1 cellular context compared by ENCODE assay signal in the genomic region with DNA sequence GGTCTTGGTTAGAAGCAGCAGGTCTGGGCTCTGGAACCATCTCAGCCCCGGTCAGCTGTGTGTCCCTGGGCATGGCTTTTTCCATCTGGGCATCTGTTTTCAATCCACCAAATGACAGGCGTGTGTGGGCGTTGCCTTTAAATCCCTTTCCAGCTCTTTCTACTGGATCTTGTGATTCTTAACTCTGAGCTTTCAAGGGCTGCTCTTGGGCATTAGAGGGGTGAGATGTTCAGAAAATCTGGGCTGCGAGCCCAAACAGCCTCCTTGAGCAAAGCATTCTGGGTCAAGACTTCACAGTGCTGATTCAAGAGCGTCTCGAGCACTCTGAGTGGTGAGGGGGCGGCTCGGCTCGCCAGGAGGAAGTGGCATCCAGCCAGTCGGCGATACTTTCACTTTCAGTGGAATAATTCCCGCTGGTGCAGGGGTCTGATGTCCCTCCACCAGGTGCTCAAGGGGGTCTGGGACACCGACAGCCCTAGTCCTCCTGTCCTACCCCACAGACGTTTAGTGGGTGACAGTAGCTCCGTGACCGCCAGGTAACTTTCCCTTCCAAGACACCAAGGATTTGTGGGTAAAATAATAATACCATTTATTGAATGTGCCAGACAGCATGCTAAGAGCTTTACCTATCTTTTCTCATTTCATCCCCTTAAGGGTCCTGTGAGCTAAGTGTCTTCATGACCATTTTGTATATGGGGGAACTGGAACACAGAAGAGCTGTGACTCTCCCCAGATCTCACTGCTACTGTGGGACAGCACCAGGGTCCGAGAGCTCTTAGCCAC.
TF ChIP-seq lines count a peak whose summit lies in the region.

No MANE protein-coding gene starts in this region.

TF ChIP-seq in K562, 482 proteins besides CTCF, POLR2A, EP300 and RAD21 (continued from another document and continues in another):
- no peak for TF ChIP-seq SMARCC2 (IDR thresholded peaks at IDR 0.05; ENCODE audit: low read depth)
- TF ChIP-seq, protein P1, sequence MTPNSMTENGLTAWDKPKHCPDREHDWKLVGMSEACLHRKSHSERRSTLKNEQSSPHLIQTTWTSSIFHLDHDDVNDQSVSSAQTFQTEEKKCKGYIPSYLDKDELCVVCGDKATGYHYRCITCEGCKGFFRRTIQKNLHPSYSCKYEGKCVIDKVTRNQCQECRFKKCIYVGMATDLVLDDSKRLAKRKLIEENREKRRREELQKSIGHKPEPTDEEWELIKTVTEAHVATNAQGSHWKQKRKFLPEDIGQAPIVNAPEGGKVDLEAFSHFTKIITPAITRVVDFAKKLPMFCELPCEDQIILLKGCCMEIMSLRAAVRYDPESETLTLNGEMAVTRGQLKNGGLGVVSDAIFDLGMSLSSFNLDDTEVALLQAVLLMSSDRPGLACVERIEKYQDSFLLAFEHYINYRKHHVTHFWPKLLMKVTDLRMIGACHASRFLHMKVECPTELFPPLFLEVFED (CRISPR knock-in tag; conservative IDR thresholded peaks at IDR 0.05) = no peak
- TF ChIP-seq ZNF324 (CRISPR knock-in tag; IDR thresholded peaks at IDR 0.05) = no peak
- no peak for TF ChIP-seq ZNF644 (tag; IDR thresholded peaks at IDR 0.05; ENCODE audit: low read depth)
- no peak for TF ChIP-seq TBL1XR1 (IDR thresholded peaks at IDR 0.05; ENCODE audit: low read length in 2 of 2)
- TF ChIP-seq, protein P2, sequence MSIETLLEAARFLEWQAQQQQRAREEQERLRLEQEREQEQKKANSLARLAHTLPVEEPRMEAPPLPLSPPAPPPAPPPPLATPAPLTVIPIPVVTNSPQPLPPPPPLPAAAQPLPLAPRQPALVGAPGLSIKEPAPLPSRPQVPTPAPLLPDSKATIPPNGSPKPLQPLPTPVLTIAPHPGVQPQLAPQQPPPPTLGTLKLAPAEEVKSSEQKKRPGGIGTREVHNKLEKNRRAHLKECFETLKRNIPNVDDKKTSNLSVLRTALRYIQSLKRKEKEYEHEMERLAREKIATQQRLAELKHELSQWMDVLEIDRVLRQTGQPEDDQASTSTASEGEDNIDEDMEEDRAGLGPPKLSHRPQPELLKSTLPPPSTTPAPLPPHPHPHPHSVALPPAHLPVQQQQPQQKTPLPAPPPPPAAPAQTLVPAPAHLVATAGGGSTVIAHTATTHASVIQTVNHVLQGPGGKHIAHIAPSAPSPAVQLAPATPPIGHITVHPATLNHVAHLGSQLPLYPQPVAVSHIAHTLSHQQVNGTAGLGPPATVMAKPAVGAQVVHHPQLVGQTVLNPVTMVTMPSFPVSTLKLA (conservative IDR thresholded peaks at IDR 0.05) = peak in 1 of 2 experiments; percentile 28; a peak in 1 of 4 replicates
- TF ChIP-seq ZNF133 (CRISPR knock-in tag; IDR thresholded peaks at IDR 0.05) = no peak
- TF ChIP-seq ZNF778 (CRISPR knock-in tag; IDR thresholded peaks at IDR 0.05) = no peak
- TF ChIP-seq NEUROD1 (IDR thresholded peaks at IDR 0.05; ENCODE audit: borderline replicate concordance, low read depth, low read length, partially characterized antibody) = no peak
- no peak for TF ChIP-seq ZNF436 (CRISPR knock-in tag; IDR thresholded peaks at IDR 0.05)
- 0 out of 2 replicates have a peak, but pooled peaks have one; percentile 25 for TF ChIP-seq RBFOX2 (IDR thresholded peaks at IDR 0.05; ENCODE audit: low read depth, low read length)
- TF ChIP-seq CBFB (CRISPR knock-in tag; IDR thresholded peaks at IDR 0.05) = no peak
- TF ChIP-seq TEAD2 (tag; IDR thresholded peaks at IDR 0.05) = no peak
- TF ChIP-seq MBD1 (CRISPR knock-in tag; IDR thresholded peaks at IDR 0.05) = no peak
- no peak for TF ChIP-seq PCBP1 (IDR thresholded peaks at IDR 0.05; ENCODE audit: low read depth, low read length, poor library complexity, severe bottlenecking)
- no peak for TF ChIP-seq NCOR1 (IDR thresholded peaks at IDR 0.05)
- TF ChIP-seq ZBTB8A (IDR thresholded peaks at IDR 0.05; ENCODE audit: partially characterized antibody) = no peak
- no peak for TF ChIP-seq YBX1 (IDR thresholded peaks at IDR 0.05)
- 0 out of 2 replicates have a peak, but pooled peaks have one; percentile 25 for TF ChIP-seq ZNF175 (CRISPR knock-in tag; IDR thresholded peaks at IDR 0.05; ENCODE audit: low read depth)
- no peak for TF ChIP-seq ZNF253 (CRISPR knock-in tag; conservative IDR thresholded peaks at IDR 0.05)
- TF ChIP-seq SPI1 (IDR thresholded peaks at IDR 0.05; ENCODE audit: borderline replicate concordance, low read depth, low read length) = peak; percentile 84
- TF ChIP-seq L3MBTL2 (IDR thresholded peaks at IDR 0.05) = 0 out of 2 replicates have a peak, but pooled peaks have one; percentile 12
- peak in 1 of 2 experiments; percentile 45; a peak in 1 of 4 replicates for TF ChIP-seq RCOR1 (IDR thresholded peaks at IDR 0.05; ENCODE audit: borderline replicate concordance in 1 of 2, low read depth in 2 of 2, low read length in 2 of 2)
- no peak for TF ChIP-seq ZNF445 (CRISPR knock-in tag; IDR thresholded peaks at IDR 0.05; ENCODE audit: low read depth)
- no peak for TF ChIP-seq TAF9B (IDR thresholded peaks at IDR 0.05; ENCODE audit: partially characterized antibody)
- TF ChIP-seq KDM2B (CRISPR knock-in tag; IDR thresholded peaks at IDR 0.05) = no peak
- TF ChIP-seq NELFE (IDR thresholded peaks at IDR 0.05; ENCODE audit: insufficient read depth, insufficient read length) = no peak
- no peak for TF ChIP-seq POLR2H (tag; IDR thresholded peaks at IDR 0.05; ENCODE audit: low read depth)
- no peak for TF ChIP-seq CEBPG (CRISPR knock-in tag; IDR thresholded peaks at IDR 0.05)
- no peak for TF ChIP-seq CEBPG (tag; conservative IDR thresholded peaks at IDR 0.05 in 1 of 2, IDR thresholded peaks at IDR 0.05 in 1 of 2)
- peak; percentile 27; the same call in 1 of the 2 replicates for TF ChIP-seq PHF8 (IDR thresholded peaks at IDR 0.05; ENCODE audit: borderline replicate concordance, low read length)
- TF ChIP-seq RBM22 (IDR thresholded peaks at IDR 0.05; ENCODE audit: low read depth, low read length, poor library complexity, severe bottlenecking) = no peak
- TF ChIP-seq MTA3 (IDR thresholded peaks at IDR 0.05; ENCODE audit: borderline replicate concordance) = 0 out of 2 replicates have a peak, but pooled peaks have one; percentile 27
- no peak for TF ChIP-seq SLC30A9 (CRISPR knock-in tag; IDR thresholded peaks at IDR 0.05)
- TF ChIP-seq ZNF785 (CRISPR knock-in tag; IDR thresholded peaks at IDR 0.05) = no peak
- no peak for TF ChIP-seq ATF2 (CRISPR knock-in tag; IDR thresholded peaks at IDR 0.05)
- TF ChIP-seq, protein P3, sequence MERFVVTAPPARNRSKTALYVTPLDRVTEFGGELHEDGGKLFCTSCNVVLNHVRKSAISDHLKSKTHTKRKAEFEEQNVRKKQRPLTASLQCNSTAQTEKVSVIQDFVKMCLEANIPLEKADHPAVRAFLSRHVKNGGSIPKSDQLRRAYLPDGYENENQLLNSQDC (CRISPR knock-in tag; IDR thresholded peaks at IDR 0.05) = no peak
- TF ChIP-seq MTF1 (CRISPR knock-in tag; IDR thresholded peaks at IDR 0.05; ENCODE audit: borderline replicate concordance) = no peak
- peak in 1 of 2 experiments; percentile 41; a peak in 1 of 4 replicates for TF ChIP-seq MAZ (CRISPR knock-in tag; conservative IDR thresholded peaks at IDR 0.05 in 1 of 2, IDR thresholded peaks at IDR 0.05 in 1 of 2)
- TF ChIP-seq SMAD2 (IDR thresholded peaks at IDR 0.05; ENCODE audit: low read depth, low read length) = no peak
- TF ChIP-seq C11orf30 (IDR thresholded peaks at IDR 0.05; ENCODE audit: low read depth) = no peak
- no peak for TF ChIP-seq ZNF165 (CRISPR knock-in tag; IDR thresholded peaks at IDR 0.05; ENCODE audit: borderline replicate concordance)
- no peak for TF ChIP-seq ZNF551 (CRISPR knock-in tag; IDR thresholded peaks at IDR 0.05)
- TF ChIP-seq POLR2AphosphoS5 (IDR thresholded peaks at IDR 0.05; ENCODE audit: control insufficient read depth, insufficient read depth, low read depth, low read length) = no peak
- TF ChIP-seq ZNF23 (CRISPR knock-in tag; IDR thresholded peaks at IDR 0.05) = no peak
- no peak for TF ChIP-seq ZNF217 (CRISPR knock-in tag; IDR thresholded peaks at IDR 0.05)
- no peak for TF ChIP-seq RFX7 (CRISPR knock-in tag; IDR thresholded peaks at IDR 0.05)
- TF ChIP-seq POLR3G (IDR thresholded peaks at IDR 0.05; ENCODE audit: extremely low read depth, insufficient read length, insufficient replicate concordance) = no peak
- no peak for TF ChIP-seq HNRNPLL (IDR thresholded peaks at IDR 0.05; ENCODE audit: low read depth, low read length, poor library complexity, severe bottlenecking)
- TF ChIP-seq SMAD3 (CRISPR knock-in tag; conservative IDR thresholded peaks at IDR 0.05) = no peak
- TF ChIP-seq NFIC (IDR thresholded peaks at IDR 0.05) = peak; percentile 64
- TF ChIP-seq FOXK2 (conservative IDR thresholded peaks at IDR 0.05 in 1 of 2, IDR thresholded peaks at IDR 0.05 in 1 of 2; ENCODE audit: low read depth in 2 of 2) = no peak
- no peak for TF ChIP-seq KAT7 (CRISPR knock-in tag; IDR thresholded peaks at IDR 0.05; ENCODE audit: borderline replicate concordance)
- TF ChIP-seq, protein P4, sequence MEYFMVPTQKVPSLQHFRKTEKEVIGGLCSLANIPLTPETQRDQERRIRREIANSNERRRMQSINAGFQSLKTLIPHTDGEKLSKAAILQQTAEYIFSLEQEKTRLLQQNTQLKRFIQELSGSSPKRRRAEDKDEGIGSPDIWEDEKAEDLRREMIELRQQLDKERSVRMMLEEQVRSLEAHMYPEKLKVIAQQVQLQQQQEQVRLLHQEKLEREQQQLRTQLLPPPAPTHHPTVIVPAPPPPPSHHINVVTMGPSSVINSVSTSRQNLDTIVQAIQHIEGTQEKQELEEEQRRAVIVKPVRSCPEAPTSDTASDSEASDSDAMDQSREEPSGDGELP (CRISPR knock-in tag; IDR thresholded peaks at IDR 0.05; ENCODE audit: borderline replicate concordance) = peak; percentile 29; the same call in 1 of the 2 replicates
- no peak for TF ChIP-seq ETV6 (IDR thresholded peaks at IDR 0.05; ENCODE audit: borderline replicate concordance in 1 of 2, low read depth in 2 of 2, low read length in 1 of 2)
- TF ChIP-seq ETV6 (CRISPR knock-in tag; IDR thresholded peaks at IDR 0.05; ENCODE audit: borderline replicate concordance) = no peak
- no peak for TF ChIP-seq SREBF2 (CRISPR knock-in tag; IDR thresholded peaks at IDR 0.05)
- TF ChIP-seq NFATC3 (IDR thresholded peaks at IDR 0.05) = no peak
- TF ChIP-seq, protein P5, sequence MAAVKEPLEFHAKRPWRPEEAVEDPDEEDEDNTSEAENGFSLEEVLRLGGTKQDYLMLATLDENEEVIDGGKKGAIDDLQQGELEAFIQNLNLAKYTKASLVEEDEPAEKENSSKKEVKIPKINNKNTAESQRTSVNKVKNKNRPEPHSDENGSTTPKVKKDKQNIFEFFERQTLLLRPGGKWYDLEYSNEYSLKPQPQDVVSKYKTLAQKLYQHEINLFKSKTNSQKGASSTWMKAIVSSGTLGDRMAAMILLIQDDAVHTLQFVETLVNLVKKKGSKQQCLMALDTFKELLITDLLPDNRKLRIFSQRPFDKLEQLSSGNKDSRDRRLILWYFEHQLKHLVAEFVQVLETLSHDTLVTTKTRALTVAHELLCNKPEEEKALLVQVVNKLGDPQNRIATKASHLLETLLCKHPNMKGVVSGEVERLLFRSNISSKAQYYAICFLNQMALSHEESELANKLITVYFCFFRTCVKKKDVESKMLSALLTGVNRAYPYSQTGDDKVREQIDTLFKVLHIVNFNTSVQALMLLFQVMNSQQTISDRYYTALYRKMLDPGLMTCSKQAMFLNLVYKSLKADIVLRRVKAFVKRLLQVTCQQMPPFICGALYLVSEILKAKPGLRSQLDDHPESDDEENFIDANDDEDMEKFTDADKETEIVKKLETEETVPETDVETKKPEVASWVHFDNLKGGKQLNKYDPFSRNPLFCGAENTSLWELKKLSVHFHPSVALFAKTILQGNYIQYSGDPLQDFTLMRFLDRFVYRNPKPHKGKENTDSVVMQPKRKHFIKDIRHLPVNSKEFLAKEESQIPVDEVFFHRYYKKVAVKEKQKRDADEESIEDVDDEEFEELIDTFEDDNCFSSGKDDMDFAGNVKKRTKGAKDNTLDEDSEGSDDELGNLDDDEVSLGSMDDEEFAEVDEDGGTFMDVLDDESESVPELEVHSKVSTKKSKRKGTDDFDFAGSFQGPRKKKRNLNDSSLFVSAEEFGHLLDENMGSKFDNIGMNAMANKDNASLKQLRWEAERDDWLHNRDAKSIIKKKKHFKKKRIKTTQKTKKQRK (IDR thresholded peaks at IDR 0.05; ENCODE audit: borderline replicate concordance, low read depth, low read length) = no peak
- TF ChIP-seq HDGF (IDR thresholded peaks at IDR 0.05) = no peak
- TF ChIP-seq CHCHD3 (CRISPR knock-in tag; IDR thresholded peaks at IDR 0.05) = no peak
- TF ChIP-seq ERF (CRISPR knock-in tag; IDR thresholded peaks at IDR 0.05) = 0 out of 2 replicates have a peak, but pooled peaks have one; percentile 63
- 0 out of 2 replicates have a peak, but pooled peaks have one; percentile 12 for TF ChIP-seq DIDO1 (tag; IDR thresholded peaks at IDR 0.05; ENCODE audit: low read depth)
